ENCODE assay signal across 8 cellular contexts in genomic region chr11:86244522-86245368, GRCh38. TPM values are rescaled to one million over a fixed set of nuclear protein-coding genes. Genes with fewer than 3 reads are reported as not detected.
DNase-seq lines count a peak whose midpoint lies in the region; ATAC-seq, FAIRE-seq and TF ChIP-seq lines count a peak whose summit lies in the region.

Gene EED (plus strand): TSS chr11:86244753. CDS start chr11:86245230, 477 bp downstream.

- H3K4me1 ChIP-seq in heart left ventricle (peaks cover 0 to 48% (median 33%) of the 10 kb centered on the region in 12 donors), upper lobe of left lung (peaks cover 10 to 40% (median 21%) of the 10 kb centered on the region in 4 donors)

- ATAC-seq in HG02798 (IDR thresholded peaks at IDR 0.05; ENCODE audit: poor library complexity, unreplicated experiment) (peak; percentile 73), heart left ventricle (peak; percentile 85 to 97 (median 94)), upper lobe of left lung (ENCODE audit: low FRiP score in 2 of 2) (peak; percentile 98 to 99)

- WGBS in adipose tissue, 3 donors: 0 to 1% (median 0%) methylated on average over 60 to 64 of the region's 64 CpGs
- WGBS in heart left ventricle, 4 donors: 0% methylated on average over 54 to 64 of the region's 64 CpGs
- 0 to 1% methylated on average over 60 of the region's 64 CpGs for WGBS in upper lobe of left lung, 2 donors

- intact Hi-C loops in heart left ventricle (cut with DNase I): loop anchor here in 2 of 10 donors (1.0 to 5.0 kb wide), 3 partner anchors 389 to 617 kb away; partner anchors contain the start of genes TMEM126B (in 2 of the 2), CCDC83 (in 1 of the 2) and DLG2 (in 1 of the 2)
- intact Hi-C loops in posterior cingulate gyrus (cut with DNase I): loop anchor here (2.0 kb wide), 1 partner anchor 58 kb away; the partner anchor contains the start of gene HIKESHI

- TF ChIP-seq POLR2A in GM12891 (IDR thresholded peaks at IDR 0.05; ENCODE audit: low read depth, low read length) (peak; percentile 76; the same call in 1 of the 2 replicates), heart left ventricle (IDR thresholded peaks at IDR 0.05) (peak in 1 of 2 donors; percentile 54), upper lobe of left lung (IDR thresholded peaks at IDR 0.05) (peak; percentile 30 to 78 (median 50))

- H3K27ac ChIP-seq in adipose tissue (ENCODE audit: low read depth, low read length) (peak within 1 kb of the TSS; percentile 43), heart left ventricle (peak within 1 kb of the TSS; percentile 94 to 100 (median 99)), upper lobe of left lung (peak within 1 kb of the TSS; percentile 92 to 98 (median 95))

- H3K36me3 ChIP-seq in heart left ventricle (no peaks in the 10 kb centered on the region), upper lobe of left lung (no peaks in the 10 kb centered on the region)

- no peak for TF ChIP-seq CTCF in heart left ventricle (IDR thresholded peaks at IDR 0.05)
- peak in 2 of 6 experiments; percentile 4 to 14 for TF ChIP-seq CTCF in upper lobe of left lung (IDR thresholded peaks at IDR 0.05)

- H3K9me3 ChIP-seq in heart left ventricle: no peaks in the 10 kb centered on the region
- no peaks in the 10 kb centered on the region for H3K9me3 ChIP-seq in upper lobe of left lung

- peak; percentile 94 for FAIRE-seq in GM12891 (lab: Jason Lieb, UNC)

- DNase-seq in GM12891 (ENCODE audit: insufficient read length, low spot score) (peak; percentile 66), NCI-H1417 treated with DMSO at 0.1 percent for 48 hours (lab: John Stamatoyannopoulos, UW) (peak; percentile 99), SW 1271 (lab: John Stamatoyannopoulos, UW) (peak; percentile 85 to 98), heart left ventricle (peak; percentile 96 to 98 (median 97)), posterior cingulate gyrus (peak; percentile 89 to 99 (median 94)), upper lobe of left lung (peak; percentile 95 to 99)

- no peak for TF ChIP-seq EP300 in upper lobe of left lung (IDR thresholded peaks at IDR 0.05)

- H3K4me3 ChIP-seq in heart left ventricle (peak within 1 kb of the TSS; percentile 68 to 97 (median 86)), upper lobe of left lung (peak within 1 kb of the TSS; percentile 67 to 89 (median 72))

- H3K27me3 ChIP-seq in heart left ventricle (peaks cover 0 to 3% (median 0%) of the 10 kb centered on the region in 9 donors), upper lobe of left lung (no peaks in the 10 kb centered on the region)

TF ChIP-seq in GM12891, 5 proteins besides CTCF, POLR2A, EP300 and RAD21:
- TF ChIP-seq SPI1 (IDR thresholded peaks at IDR 0.05; ENCODE audit: low read depth, low read length) (peak; percentile 63), TAF1 (IDR thresholded peaks at IDR 0.05; ENCODE audit: low read depth, low read length) (peak; percentile 71; the same call in 1 of the 2 replicates), PAX5 (IDR thresholded peaks at IDR 0.05; ENCODE audit: insufficient read depth, low read length, severe bottlenecking) (no peak), POU2F2 (IDR thresholded peaks at IDR 0.05; ENCODE audit: low read depth, low read length) (peak; percentile 8; the same call in 1 of the 2 replicates), POLR2AphosphoS5 (IDR thresholded peaks at IDR 0.05; ENCODE audit: low read depth, low read length) (peak; percentile 89)

RNA-seq across cellular contexts. Expression of gene EED, which starts in this region (rescaled TPM):
- polyA plus RNA-seq in GM12891 (2012; ENCODE audit: low read depth, missing spikeins): 46.1 TPM
- polyA plus RNA-seq in adipose tissue: 10 to 100 TPM in 1 of 3 donors, 1 to 10 TPM in 2; 6.3 to 15.6 (median 9.5) TPM
- total RNA-seq in heart left ventricle: 10 to 100 TPM in 6 of 9 donors, 1 to 10 TPM in 3; 4.9 to 13.3 (median 11.4) TPM
- 10 to 100 TPM in 1 of 2 donors, 1 to 10 TPM in 1; 9.5 to 13.5 TPM for polyA plus RNA-seq in heart left ventricle
- 10 to 100 TPM in 5 of 6 donors, 1 to 10 TPM in 1; 6.7 to 43.1 (median 16.0) TPM for total RNA-seq in upper lobe of left lung

Comparison
In these comparisons a context has a peak if more than half of its experiments do, and no peak if none do; other contexts are left out.
1. Peak in every context shown above with its lines: DNase-seq, ATAC-seq, H3K4me3 ChIP-seq and H3K27ac ChIP-seq.
2. H3K27ac ChIP-seq: peak in every context shown above with its lines; median percentile 99 in heart left ventricle; 95 in upper lobe of left lung; 43 in adipose tissue.